In the genomic region with DNA sequence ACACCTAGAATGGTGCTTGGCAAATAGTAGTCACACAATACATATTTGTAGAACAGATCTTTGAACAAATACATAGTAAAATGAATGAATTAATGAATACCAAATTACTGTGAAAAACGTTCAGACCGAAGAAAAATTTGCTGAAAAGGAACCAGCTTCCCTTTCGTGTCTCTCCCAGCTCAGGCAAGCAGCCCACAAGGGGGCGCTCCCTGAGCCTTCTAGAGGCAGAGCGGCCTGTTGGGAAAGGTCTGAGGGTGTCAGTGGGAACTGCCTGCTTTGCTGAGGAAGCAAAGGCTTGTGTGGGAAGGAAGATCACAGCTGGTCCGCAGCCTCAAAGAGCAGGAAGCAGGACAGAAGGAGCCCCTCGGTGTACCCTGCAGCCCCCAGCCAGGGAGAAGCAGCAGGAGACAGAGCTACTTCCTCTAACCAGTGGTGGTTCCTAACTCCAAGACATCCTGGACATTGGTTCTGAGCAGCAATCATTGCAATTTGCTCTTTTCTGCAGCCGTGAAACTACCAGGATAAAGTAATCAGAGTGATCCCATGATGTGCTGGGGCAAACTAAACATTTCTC, we compare ENCODE assay signal across 8 cellular contexts.
A peak's percentile ranks its signal among the peaks of the same experiment; 100 is the strongest.
DNase-seq lines count a peak whose midpoint lies in the region; ATAC-seq, FAIRE-seq and TF ChIP-seq lines count a peak whose summit lies in the region.

No MANE protein-coding gene starts in this region.

- no peaks in the 10 kb centered on the region for H3K36me3 ChIP-seq in iPS DF 6.9 (ENCODE audit: control insufficient read depth, insufficient read depth, low read length)
- H3K36me3 ChIP-seq in effector memory CD4-positive, alpha-beta T cell (ENCODE audit: control insufficient read depth, insufficient read depth, low read length): no peaks in the 10 kb centered on the region

- FAIRE-seq in A204.1 (lab: Jason Lieb, UNC) (peak; percentile 35), frontal cortex (lab: Jason Lieb, UNC) (no peak)

- no peaks in the 10 kb centered on the region for H3K27me3 ChIP-seq in iPS DF 6.9 (ENCODE audit: control insufficient read depth, insufficient read depth, low read length)
- no peaks in the 10 kb centered on the region for H3K27me3 ChIP-seq in effector memory CD4-positive, alpha-beta T cell (replicated peaks; ENCODE audit: control insufficient read depth, insufficient read depth, low read length, poor library complexity, severe bottlenecking)

- H3K9me3 ChIP-seq in iPS DF 6.9 (ENCODE audit: control insufficient read depth, insufficient read depth, low read length): no peaks in the 10 kb centered on the region
- no peaks in the 10 kb centered on the region for H3K9me3 ChIP-seq in effector memory CD4-positive, alpha-beta T cell (ENCODE audit: control insufficient read depth, low read length)

- WGBS in iPS DF 6.9 (ENCODE audit: insufficient coverage, insufficient read length): no CpG with 5 or more reads among the region's 8 CpGs

- peak; percentile 91 for ATAC-seq in SK-N-SH treated with all-trans-retinoic acid at 6 μM for 48 hours

- H3K4me3 ChIP-seq in iPS DF 6.9 (ENCODE audit: low read length): no peak overlapping the region
- no peak overlapping the region for H3K4me3 ChIP-seq in effector memory CD4-positive, alpha-beta T cell (ENCODE audit: insufficient read depth, low read depth, low read length, poor library complexity, severe bottlenecking)

- H3K27ac ChIP-seq in iPS DF 6.9 (ENCODE audit: low read length): no peak overlapping the region
- no peak overlapping the region for H3K27ac ChIP-seq in effector memory CD4-positive, alpha-beta T cell (ENCODE audit: insufficient read depth, low read length, poor library complexity, severe bottlenecking)

- DNase-seq in H4 (ENCODE audit: low spot score): peak; percentile 43
- peak; percentile 50 for DNase-seq in iPS DF 6.9 (ENCODE audit: low read depth, low spot score)
- DNase-seq in effector memory CD4-positive, alpha-beta T cell: no peak
- DNase-seq in frontal cortex (ENCODE audit: low spot score in 2 of 2): no peak
- no peak for DNase-seq in mucosa of gallbladder (ENCODE audit: low spot score)
- no peak for DNase-seq in activated CD8-positive, alpha-beta memory T cell treated with anti-CD3 and anti-CD28 coated beads for 24 hours

- H3K4me1 ChIP-seq in iPS DF 6.9 (ENCODE audit: control insufficient read depth, insufficient read depth, low read length): no peaks in the 10 kb centered on the region
- no peaks in the 10 kb centered on the region for H3K4me1 ChIP-seq in effector memory CD4-positive, alpha-beta T cell (ENCODE audit: control insufficient read depth, insufficient read depth, low read length, poor library complexity, severe bottlenecking)

TF ChIP-seq in SK-N-SH treated with all-trans-retinoic acid at 6 μM for 48 hours, 23 proteins besides CTCF, POLR2A, EP300 and RAD21:
- TF ChIP-seq CSRNP3 (CRISPR knock-in tag; IDR thresholded peaks at IDR 0.05) (no peak), RARB (CRISPR knock-in tag; IDR thresholded peaks at IDR 0.05) (no peak), ZC3H10 (CRISPR knock-in tag; IDR thresholded peaks at IDR 0.05) (no peak), BACH2 (CRISPR knock-in tag; IDR thresholded peaks at IDR 0.05; ENCODE audit: borderline replicate concordance) (no peak), TOX (CRISPR knock-in tag; IDR thresholded peaks at IDR 0.05; ENCODE audit: borderline replicate concordance) (no peak), TCF4 (CRISPR knock-in tag; IDR thresholded peaks at IDR 0.05; ENCODE audit: borderline replicate concordance) (no peak), POU6F1 (CRISPR knock-in tag; IDR thresholded peaks at IDR 0.05; ENCODE audit: borderline replicate concordance, low read depth) (no peak), OSR1 (CRISPR knock-in tag; IDR thresholded peaks at IDR 0.05) (no peak), ZNF70 (CRISPR knock-in tag; IDR thresholded peaks at IDR 0.05) (no peak), CSDC2 (CRISPR knock-in tag; IDR thresholded peaks at IDR 0.05) (no peak), ZFP3 (CRISPR knock-in tag; IDR thresholded peaks at IDR 0.05) (no peak), GLIS3 (CRISPR knock-in tag; IDR thresholded peaks at IDR 0.05) (no peak), CREB5 (CRISPR knock-in tag; IDR thresholded peaks at IDR 0.05; ENCODE audit: low read depth) (no peak), ISL1 (CRISPR knock-in tag; IDR thresholded peaks at IDR 0.05) (no peak), TSHZ2 (CRISPR knock-in tag; IDR thresholded peaks at IDR 0.05) (no peak), SNAI2 (CRISPR knock-in tag; IDR thresholded peaks at IDR 0.05) (no peak), PPARA (CRISPR knock-in tag; IDR thresholded peaks at IDR 0.05; ENCODE audit: borderline replicate concordance) (no peak)

Comparison
In these comparisons a context has a peak if more than half of its experiments do, and no peak if none do; other contexts are left out.
1. DNase-seq: peak in H4 (single experiment) and iPS DF 6.9 (single experiment); none in effector memory CD4-positive, alpha-beta T cell (0 of 3), frontal cortex (0 of 2), mucosa of gallbladder (single experiment) and activated CD8-positive, alpha-beta memory T cell treated with anti-CD3 and anti-CD28 coated beads for 24 hours (single experiment).